Comparison of ENCODE assay signal across 17 cellular contexts in genomic region chr22:30236875-30237274, GRCh38. TPM values are rescaled to one million over a fixed set of nuclear protein-coding genes. Genes with fewer than 3 reads are reported as not detected.
DNase-seq lines count a peak whose midpoint lies in the region; ATAC-seq and TF ChIP-seq lines count a peak whose summit lies in the region.
"Had no signal": no experiment of that assay in that cellular context is flagged by ENCODE, and none has a peak within 500 bp of the region (broad histone marks: within the 10 kb centered on the region; RNA-seq: fewer than 3 reads in every experiment).

No MANE protein-coding gene starts in this region.

- H3K4me3 Mint-ChIP-seq in activated naive CD8-positive, alpha-beta T cell treated with anti-CD3 and anti-CD28 coated beads, Interleukin-2, amount 10 ng/mL, durations not matched to agents 7 days and 5 days, result no peak overlapping the region
- H3K4me3 Mint-ChIP-seq in activated naive CD8-positive, alpha-beta T cell treated with anti-CD3 and anti-CD28 coated beads, Interleukin-2, amount 50 U/mL, for 24 hours, result no peak overlapping the region
- no peak overlapping the region for H3K4me3 Mint-ChIP-seq in mesothelial cell of epicardium
- no peak overlapping the region for H3K4me3 Mint-ChIP-seq in stimulated activated memory B cell treated with anti-CD40 and anti-IgM and Interleukin-4, amounts not matched to agents 10 μg/mL and 1 μg/mL and 100 μg/mL, for 72 hours
- H3K4me3 Mint-ChIP-seq: CD8-positive, alpha-beta memory T cell had no signal

- no peak overlapping the region for H3K4me3 ChIP-seq in SJCRH30

- peaks cover 28% of the 10 kb centered on the region for H3K36me3 Mint-ChIP-seq in activated naive CD8-positive, alpha-beta T cell treated with anti-CD3 and anti-CD28 coated beads, Interleukin-2, amount 10 ng/mL, durations not matched to agents 7 days and 5 days
- H3K36me3 Mint-ChIP-seq in activated naive CD8-positive, alpha-beta T cell treated with anti-CD3 and anti-CD28 coated beads, Interleukin-2, amount 50 U/mL, for 24 hours (ENCODE audit: low read depth), result peaks cover 12% of the 10 kb centered on the region
- no peaks in the 10 kb centered on the region for H3K36me3 Mint-ChIP-seq in mesothelial cell of epicardium
- no peaks in the 10 kb centered on the region for H3K36me3 Mint-ChIP-seq in stimulated activated memory B cell treated with anti-CD40 and anti-IgM and Interleukin-4, amounts not matched to agents 10 μg/mL and 1 μg/mL and 100 μg/mL, for 72 hours
- H3K36me3 Mint-ChIP-seq: CD8-positive, alpha-beta memory T cell had no signal

- peak overlapping the region; percentile 66; the same call in 1 of the 2 replicates for H3K27ac ChIP-seq in SJCRH30

- no peaks in the 10 kb centered on the region for H3K27me3 Mint-ChIP-seq in activated naive CD8-positive, alpha-beta T cell treated with anti-CD3 and anti-CD28 coated beads, Interleukin-2, amount 10 ng/mL, durations not matched to agents 7 days and 5 days
- H3K27me3 Mint-ChIP-seq in activated naive CD8-positive, alpha-beta T cell treated with anti-CD3 and anti-CD28 coated beads, Interleukin-2, amount 50 U/mL, for 24 hours, result no peaks in the 10 kb centered on the region
- H3K27me3 Mint-ChIP-seq in mesothelial cell of epicardium (ENCODE audit: low read depth), result no peaks in the 10 kb centered on the region
- peaks cover 11% of the 10 kb centered on the region for H3K27me3 Mint-ChIP-seq in stimulated activated memory B cell treated with anti-CD40 and anti-IgM and Interleukin-4, amounts not matched to agents 10 μg/mL and 1 μg/mL and 100 μg/mL, for 72 hours
- H3K27me3 Mint-ChIP-seq: CD8-positive, alpha-beta memory T cell had no signal

- no peaks in the 10 kb centered on the region for H3K27me3 ChIP-seq in SJCRH30
- H3K27me3 ChIP-seq: BE2C had no signal

- peaks cover 64% of the 10 kb centered on the region for H3K4me1 ChIP-seq in SJCRH30
- H3K4me1 ChIP-seq: BE2C had no signal

- POLR2A ChIA-PET in activated naive CD8-positive, alpha-beta T cell treated with anti-CD3 and anti-CD28 coated beads, Interleukin-2, amount 10 ng/mL, durations not matched to agents 7 days and 5 days (lab: Charles Lee), result interaction anchor here (0.7 to 12.9 kb wide), 13 partner anchors 9 to 130 kb away, joined by 3 to 247 read pairs (median 12); partner anchors contain the start of gene LIF

- no peaks in the 10 kb centered on the region for H3K36me3 ChIP-seq in SJCRH30
- H3K36me3 ChIP-seq: BE2C had no signal

- DNase-seq in activated naive CD8-positive, alpha-beta T cell treated with anti-CD3 and anti-CD28 coated beads, Interleukin-2, amount 10 ng/mL, durations not matched to agents 7 days and 5 days, result no peak
- DNase-seq in activated naive CD8-positive, alpha-beta T cell treated with anti-CD3 and anti-CD28 coated beads, Interleukin-2, amount 50 U/mL, for 24 hours, result no peak
- DNase-seq in SJCRH30, result no peak
- no peak for DNase-seq in mesothelial cell of epicardium (ENCODE audit: low spot score in 2 of 2, unreplicated experiment in 2 of 2)
- DNase-seq in GM19238 (ENCODE audit: insufficient read length, low spot score), result no peak
- DNase-seq in ureter (ENCODE audit: low spot score), result no peak
- DNase-seq: BE2C; CD8-positive, alpha-beta memory T cell; H7; Karpas-422; NCI-H2029; NCI-H2171 treated with DMSO at 0.1 percent for 48 hours; NCI-H510A had no signal

- H3K27ac Mint-ChIP-seq in activated naive CD8-positive, alpha-beta T cell treated with anti-CD3 and anti-CD28 coated beads, Interleukin-2, amount 10 ng/mL, durations not matched to agents 7 days and 5 days, result peak overlapping the region; percentile 77
- no peak overlapping the region for H3K27ac Mint-ChIP-seq in activated naive CD8-positive, alpha-beta T cell treated with anti-CD3 and anti-CD28 coated beads, Interleukin-2, amount 50 U/mL, for 24 hours
- peak overlapping the region; percentile 97 for H3K27ac Mint-ChIP-seq in mesothelial cell of epicardium
- no peak overlapping the region for H3K27ac Mint-ChIP-seq in stimulated activated memory B cell treated with anti-CD40 and anti-IgM and Interleukin-4, amounts not matched to agents 10 μg/mL and 1 μg/mL and 100 μg/mL, for 72 hours

- H3K9me3 ChIP-seq in SJCRH30 (replicated peaks), result no peaks in the 10 kb centered on the region
- H3K9me3 ChIP-seq: BE2C had no signal

- ATAC-seq in activated naive CD8-positive, alpha-beta T cell treated with anti-CD3 and anti-CD28 coated beads, Interleukin-2, amount 10 ng/mL, durations not matched to agents 7 days and 5 days (ENCODE audit: low read depth), result no peak
- no peak for ATAC-seq in activated naive CD8-positive, alpha-beta T cell treated with anti-CD3 and anti-CD28 coated beads, Interleukin-2, amount 50 U/mL, for 24 hours
- no peak for ATAC-seq in GM18511 (IDR thresholded peaks at IDR 0.05; ENCODE audit: unreplicated experiment)
- no peak for ATAC-seq in stimulated activated memory B cell treated with anti-CD40 and anti-IgM and Interleukin-4, amounts not matched to agents 10 μg/mL and 1 μg/mL and 100 μg/mL, for 72 hours
- ATAC-seq: HepG2 had no signal

- peaks cover 57% of the 10 kb centered on the region for H3K4me1 Mint-ChIP-seq in activated naive CD8-positive, alpha-beta T cell treated with anti-CD3 and anti-CD28 coated beads, Interleukin-2, amount 10 ng/mL, durations not matched to agents 7 days and 5 days
- peaks cover 13% of the 10 kb centered on the region for H3K4me1 Mint-ChIP-seq in activated naive CD8-positive, alpha-beta T cell treated with anti-CD3 and anti-CD28 coated beads, Interleukin-2, amount 50 U/mL, for 24 hours
- peaks cover 66% of the 10 kb centered on the region for H3K4me1 Mint-ChIP-seq in mesothelial cell of epicardium
- H3K4me1 Mint-ChIP-seq in stimulated activated memory B cell treated with anti-CD40 and anti-IgM and Interleukin-4, amounts not matched to agents 10 μg/mL and 1 μg/mL and 100 μg/mL, for 72 hours, result peaks cover 13% of the 10 kb centered on the region
- H3K4me1 Mint-ChIP-seq: CD8-positive, alpha-beta memory T cell had no signal

- no peaks in the 10 kb centered on the region for H3K9me3 Mint-ChIP-seq in activated naive CD8-positive, alpha-beta T cell treated with anti-CD3 and anti-CD28 coated beads, Interleukin-2, amount 10 ng/mL, durations not matched to agents 7 days and 5 days
- no peaks in the 10 kb centered on the region for H3K9me3 Mint-ChIP-seq in activated naive CD8-positive, alpha-beta T cell treated with anti-CD3 and anti-CD28 coated beads, Interleukin-2, amount 50 U/mL, for 24 hours
- no peaks in the 10 kb centered on the region for H3K9me3 Mint-ChIP-seq in mesothelial cell of epicardium
- H3K9me3 Mint-ChIP-seq in stimulated activated memory B cell treated with anti-CD40 and anti-IgM and Interleukin-4, amounts not matched to agents 10 μg/mL and 1 μg/mL and 100 μg/mL, for 72 hours, result no peaks in the 10 kb centered on the region
- H3K9me3 Mint-ChIP-seq: CD8-positive, alpha-beta memory T cell had no signal

- TF ChIP-seq CTCF in mesothelial cell of epicardium (IDR thresholded peaks at IDR 0.05; ENCODE audit: unreplicated experiment), result no peak

RNA-seq across cellular contexts. Expression of gene LIF, which starts 9.7 kb away (rescaled TPM):
- total RNA-seq in activated naive CD8-positive, alpha-beta T cell treated with anti-CD3 and anti-CD28 coated beads, Interleukin-2, amount 10 ng/mL, durations not matched to agents 7 days and 5 days, result 100 to 1,000 TPM; 508 to 564 TPM
- 1.1 and 1.7 TPM in 2 replicates for total RNA-seq in SJCRH30 (2014; rRNA removed; shearing (Covaris generic))
- 15.4 to 16.9 TPM (median 15.8 TPM) in 3 replicates for total RNA-seq in mesothelial cell of epicardium
- 2.1 TPM for total RNA-seq in ureter

RNA-seq across cellular contexts. Expression of gene OSM, which starts 29.8 kb away (rescaled TPM):
- 100 to 1,000 TPM; 125 to 142 TPM for total RNA-seq in activated naive CD8-positive, alpha-beta T cell treated with anti-CD3 and anti-CD28 coated beads, Interleukin-2, amount 10 ng/mL, durations not matched to agents 7 days and 5 days
- not detected in 2 replicates for total RNA-seq in SJCRH30 (2014; rRNA removed; shearing (Covaris generic))
- total RNA-seq in mesothelial cell of epicardium (not detected in 3 replicates), ureter (0.36 TPM)
- total RNA-seq: H7, HepG2, SK-MEL-5 had no signal

RNA-seq across cellular contexts. Expression of gene CASTOR1, which starts 52.4 kb away (rescaled TPM):
- total RNA-seq in activated naive CD8-positive, alpha-beta T cell treated with anti-CD3 and anti-CD28 coated beads, Interleukin-2, amount 10 ng/mL, durations not matched to agents 7 days and 5 days, result 10 to 100 TPM; 24.2 to 27.5 TPM
- 1.2 and 2.1 TPM in 2 replicates for total RNA-seq in SJCRH30 (2014; rRNA removed; shearing (Covaris generic))
- total RNA-seq in mesothelial cell of epicardium, result 10.9 to 13.5 TPM (median 13.5 TPM) in 3 replicates
- total RNA-seq in ureter, result 17.5 TPM

Comparison
In these comparisons a context has a peak if more than half of its experiments do, and no peak if none do; other contexts are left out.
1. H3K27ac Mint-ChIP-seq: peak in activated naive CD8-positive, alpha-beta T cell treated with anti-CD3 and anti-CD28 coated beads, Interleukin-2, amount 10 ng/mL, durations not matched to agents 7 days and 5 days (single experiment) and mesothelial cell of epicardium (single experiment); none in activated naive CD8-positive, alpha-beta T cell treated with anti-CD3 and anti-CD28 coated beads, Interleukin-2, amount 50 U/mL, for 24 hours (single experiment) and stimulated activated memory B cell treated with anti-CD40 and anti-IgM and Interleukin-4, amounts not matched to agents 10 μg/mL and 1 μg/mL and 100 μg/mL, for 72 hours (single experiment).
2. RNA of gene LIF, which starts 9.7 kb away (total RNA-seq): 508 to 564 TPM in activated naive CD8-positive, alpha-beta T cell treated with anti-CD3 and anti-CD28 coated beads, Interleukin-2, amount 10 ng/mL, durations not matched to agents 7 days and 5 days; 15.4 to 16.9 TPM in mesothelial cell of epicardium, 2.1 TPM in ureter (single experiment) and 1.1 to 1.7 TPM in SJCRH30; every median in the first group is over 10 times any median in the second.
3. RNA of gene OSM, which starts 29.8 kb away (total RNA-seq): 125 to 142 TPM in activated naive CD8-positive, alpha-beta T cell treated with anti-CD3 and anti-CD28 coated beads, Interleukin-2, amount 10 ng/mL, durations not matched to agents 7 days and 5 days; 0.36 TPM in ureter (single experiment), not detected in SJCRH30 and not detected in mesothelial cell of epicardium; every median in the first group is over 10 times any median in the second.